8 cellular contexts compared by ENCODE assay signal in the genomic region with DNA sequence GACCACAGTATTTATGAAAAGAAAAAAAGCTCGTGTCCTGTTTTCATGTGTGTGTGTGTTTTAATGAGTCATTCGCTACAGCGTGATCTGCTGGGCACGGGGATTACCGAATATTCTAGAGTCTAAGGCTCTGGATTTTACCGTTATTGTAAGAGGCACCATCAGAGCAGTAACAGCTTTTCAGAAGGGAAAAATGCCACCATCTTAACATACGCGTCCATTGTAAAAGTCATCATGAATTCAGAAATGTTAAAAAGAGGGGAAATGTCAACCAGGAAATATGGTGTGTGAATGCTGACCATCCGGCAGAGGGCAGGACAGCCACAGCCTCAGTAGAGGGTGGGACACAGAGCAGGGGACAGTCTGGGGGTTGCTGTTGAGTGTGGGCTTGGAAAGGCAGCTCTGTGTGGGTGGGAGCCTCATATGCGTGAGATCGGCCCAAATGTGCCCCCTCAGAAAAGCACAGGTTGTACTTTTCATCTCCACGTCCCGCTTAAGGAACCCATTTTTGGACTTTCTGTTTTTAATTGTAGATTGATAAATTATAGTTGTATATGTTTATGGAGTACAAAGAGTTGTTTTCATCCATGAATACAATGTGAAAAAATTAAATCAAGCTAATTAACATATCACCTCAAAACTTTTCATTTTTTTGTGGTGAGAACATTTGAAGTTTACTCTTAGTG.
DNase-seq lines count a peak whose midpoint lies in the region; ATAC-seq and TF ChIP-seq lines count a peak whose summit lies in the region.

No MANE protein-coding gene starts in this region.

- H3K27me3 Mint-ChIP-seq in activated CD4-positive, alpha-beta memory T cell treated with anti-CD3 and anti-CD28 coated beads, Interleukin-2, amount 10 ng/mL, durations not matched to agents 7 days and 5 days, result peaks cover 7% of the 10 kb centered on the region
- peaks cover 9% of the 10 kb centered on the region for H3K27me3 Mint-ChIP-seq in CD4-positive, alpha-beta T cell

- H3K4me1 Mint-ChIP-seq in activated CD4-positive, alpha-beta memory T cell treated with anti-CD3 and anti-CD28 coated beads, Interleukin-2, amount 10 ng/mL, durations not matched to agents 7 days and 5 days, result no peaks in the 10 kb centered on the region
- no peaks in the 10 kb centered on the region for H3K4me1 Mint-ChIP-seq in CD4-positive, alpha-beta T cell (ENCODE audit: low read depth)

- in situ Hi-C loops in GM23248 (cut with MboI), result no loop called here

- no peaks in the 10 kb centered on the region for H3K9me3 Mint-ChIP-seq in activated CD4-positive, alpha-beta memory T cell treated with anti-CD3 and anti-CD28 coated beads, Interleukin-2, amount 10 ng/mL, durations not matched to agents 7 days and 5 days
- no peaks in the 10 kb centered on the region for H3K9me3 Mint-ChIP-seq in CD4-positive, alpha-beta T cell

- ATAC-seq in HG02610 (IDR thresholded peaks at IDR 0.05; ENCODE audit: unreplicated experiment), result no peak
- ATAC-seq in CD4-positive, alpha-beta T cell (ENCODE audit: poor library complexity), result no peak

- peak overlapping the region; percentile 99 for H2AFZ ChIP-seq in GM23248
- H2AFZ ChIP-seq in PC-9, result no peak overlapping the region

- H3K9me3 ChIP-seq in GM23248 (ENCODE audit: low read depth) (no peaks in the 10 kb centered on the region), PC-9 (ENCODE audit: insufficient read depth, low read depth) (0 out of 2 replicates have a peak, but pooled peaks cover 3% of the 10 kb centered on the region), skeletal muscle satellite cell (replicated peaks; ENCODE audit: low read length) (no peaks in the 10 kb centered on the region)
- H3K9me3 ChIP-seq in CD4-positive, alpha-beta T cell (ENCODE audit: control insufficient read depth, low read length), result no peaks in the 10 kb centered on the region

- H3K27me3 ChIP-seq in GM23248 (replicated peaks; ENCODE audit: insufficient read depth) (no peaks in the 10 kb centered on the region), PC-9 (ENCODE audit: insufficient read depth, low read depth) (no peaks in the 10 kb centered on the region), skeletal muscle satellite cell (ENCODE audit: control insufficient read depth, insufficient read depth, low read length) (no peaks in the 10 kb centered on the region)
- H3K27me3 ChIP-seq in CD4-positive, alpha-beta T cell (ENCODE audit: control insufficient read depth, insufficient read depth, low read length), result peaks cover 5% of the 10 kb centered on the region

- intact Hi-C loops in PC-9 (cut with micrococcal nuclease; ENCODE audit: unreplicated experiment), result loop anchor here (1.0 to 2.0 kb wide), 4 partner anchors 41 to 206 kb away; no protein-coding TSS in a partner anchor
- intact Hi-C loops in CD4-positive, alpha-beta T cell (cut with DNase I, micrococcal nuclease), result no loop called here

- H3K9me2 ChIP-seq in GM23248 (ENCODE audit: insufficient read depth) (no peaks in the 10 kb centered on the region), PC-9 (ENCODE audit: insufficient read depth) (no peaks in the 10 kb centered on the region; the same call in 1 of the 2 replicates)

- no peak overlapping the region for H3K27ac Mint-ChIP-seq in activated CD4-positive, alpha-beta memory T cell treated with anti-CD3 and anti-CD28 coated beads, Interleukin-2, amount 10 ng/mL, durations not matched to agents 7 days and 5 days
- no peak overlapping the region for H3K27ac Mint-ChIP-seq in CD4-positive, alpha-beta T cell

- no peak overlapping the region for H3K4me3 Mint-ChIP-seq in activated CD4-positive, alpha-beta memory T cell treated with anti-CD3 and anti-CD28 coated beads, Interleukin-2, amount 10 ng/mL, durations not matched to agents 7 days and 5 days
- no peak overlapping the region for H3K4me3 Mint-ChIP-seq in CD4-positive, alpha-beta T cell

- H3K4me1 ChIP-seq in GM23248 (ENCODE audit: insufficient read depth) (peaks cover 10% of the 10 kb centered on the region; the same call in 1 of the 2 replicates), PC-9 (replicated peaks; ENCODE audit: insufficient read depth) (0 out of 2 replicates have a peak, but pooled peaks cover 7% of the 10 kb centered on the region), skeletal muscle satellite cell (ENCODE audit: control insufficient read depth, insufficient read depth, low read length) (peaks cover 13% of the 10 kb centered on the region)

- H3K27ac ChIP-seq in GM23248 (peak overlapping the region; percentile 24; the same call in 1 of the 2 replicates), PC-9 (peak overlapping the region; percentile 27; the same call in 1 of the 2 replicates)
- H3K27ac ChIP-seq in CD4-positive, alpha-beta T cell (ENCODE audit: low read depth, low read length), result no peak overlapping the region

- H3K36me3 ChIP-seq in GM23248 (ENCODE audit: low read depth) (no peaks in the 10 kb centered on the region), PC-9 (ENCODE audit: low read depth) (no peaks in the 10 kb centered on the region), skeletal muscle satellite cell (ENCODE audit: insufficient read depth, low read length) (no peaks in the 10 kb centered on the region)

- CTCF ChIA-PET in PC-9 (lab: Charles Lee), result interaction anchor here (0.8 to 1.2 kb wide), 5 partner anchors 40 to 206 kb away, joined by 3 to 12 read pairs (median 3); no protein-coding TSS in a partner anchor
- CTCF ChIA-PET in activated CD4-positive, alpha-beta memory T cell treated with anti-CD3 and anti-CD28 coated beads, Interleukin-2, amount 10 ng/mL, durations not matched to agents 7 days and 5 days (lab: Charles Lee), result interaction anchor here (0.5 kb wide), 1 partner anchor 1987 kb away, joined by 3 read pairs; no protein-coding TSS in a partner anchor
- CTCF ChIA-PET in CD4-positive, alpha-beta T cell (lab: Charles Lee), result no interaction called here

- 20 to 26% methylated on average over 13 of the region's 13 CpGs for WGBS in GM23248 (ENCODE audit: low coverage in 1 of 2, low lambda C conversion rate in 2 of 2, missing lambda C conversion rate in 2 of 2), 2 experiments

- H3K9ac ChIP-seq in GM23248, result peak overlapping the region; percentile 77
- H3K9ac ChIP-seq in skeletal muscle satellite cell (ENCODE audit: low read depth, low read length), result peak overlapping the region; percentile 62

- H3K4me3 ChIP-seq in GM23248 (peak overlapping the region; percentile 77), PC-9 (no peak overlapping the region), fibroblast of pulmonary artery (replicated peaks; ENCODE audit: low read depth, low read length) (no peak overlapping the region), skeletal muscle satellite cell (ENCODE audit: low read length) (peak overlapping the region; percentile 61)

- peak overlapping the region; percentile 100 for H3K4me2 ChIP-seq in GM23248 (ENCODE audit: unreplicated experiment)
- H3K4me2 ChIP-seq in PC-9, result no peak overlapping the region
- peak overlapping the region; percentile 79 for H3K4me2 ChIP-seq in skeletal muscle satellite cell (ENCODE audit: low read length)

- H3F3A ChIP-seq in GM23248 (ENCODE audit: insufficient read depth), result no peaks in the 10 kb centered on the region
- no peaks in the 10 kb centered on the region for H3F3A ChIP-seq in PC-9 (ENCODE audit: insufficient read depth, low read depth)

- POLR2A ChIA-PET in PC-9 (lab: Charles Lee; ENCODE audit: unreplicated experiment), result interaction anchor here (0.5 to 0.9 kb wide), 2 partner anchors 42 to 61 kb away, joined by 5 read pairs; no protein-coding TSS in a partner anchor
- POLR2A ChIA-PET in activated CD4-positive, alpha-beta memory T cell treated with anti-CD3 and anti-CD28 coated beads, Interleukin-2, amount 10 ng/mL, durations not matched to agents 7 days and 5 days (lab: Charles Lee), result no interaction called here
- POLR2A ChIA-PET in CD4-positive, alpha-beta T cell (lab: Charles Lee), result no interaction called here

- no peaks in the 10 kb centered on the region for H3K36me3 Mint-ChIP-seq in activated CD4-positive, alpha-beta memory T cell treated with anti-CD3 and anti-CD28 coated beads, Interleukin-2, amount 10 ng/mL, durations not matched to agents 7 days and 5 days (ENCODE audit: low read depth)
- H3K36me3 Mint-ChIP-seq in CD4-positive, alpha-beta T cell (ENCODE audit: low read depth), result no peaks in the 10 kb centered on the region

- peak; percentile 68 for TF ChIP-seq CTCF in PC-9 (conservative IDR thresholded peaks at IDR 0.05)
- peak; percentile 73 for TF ChIP-seq CTCF in fibroblast of pulmonary artery (IDR thresholded peaks at IDR 0.05; ENCODE audit: low read length, missing control alignments)
- no peak for TF ChIP-seq CTCF in CD4-positive, alpha-beta T cell (IDR thresholded peaks at IDR 0.05)

- H4K20me1 ChIP-seq in GM23248 (ENCODE audit: insufficient read depth) (no peaks in the 10 kb centered on the region), PC-9 (ENCODE audit: insufficient read depth) (no peaks in the 10 kb centered on the region)

- H3K79me2 ChIP-seq in GM23248 (ENCODE audit: insufficient read depth) (no peaks in the 10 kb centered on the region), PC-9 (ENCODE audit: low read depth) (no peaks in the 10 kb centered on the region)

- DNase-seq in GM23248 (peak; percentile 68), PC-9 (peak in 1 of 2 experiments; percentile 56), fibroblast of pulmonary artery (ENCODE audit: low read depth) (peak; percentile 58), T-helper 2 cell (no peak)
- DNase-seq in activated CD4-positive, alpha-beta memory T cell treated with anti-CD3 and anti-CD28 coated beads, Interleukin-2, amount 10 ng/mL, durations not matched to agents 7 days and 5 days, result no peak
- no peak for DNase-seq in CD4-positive, alpha-beta T cell

- BruUV-seq in PC-9 (replicated peaks; lab: Mats Ljungman, UMichigan), result no TSS peak

Comparison
In these comparisons a context has a peak if more than half of its experiments do, and no peak if none do; other contexts are left out.
1. DNase-seq: peak in GM23248 (single experiment) and fibroblast of pulmonary artery (single experiment); none in activated CD4-positive, alpha-beta memory T cell treated with anti-CD3 and anti-CD28 coated beads, Interleukin-2, amount 10 ng/mL, durations not matched to agents 7 days and 5 days (single experiment), CD4-positive, alpha-beta T cell (0 of 10) and T-helper 2 cell (0 of 5).
2. H3K4me3 ChIP-seq: peak in GM23248 (single experiment) and skeletal muscle satellite cell (single experiment); none in PC-9 (single experiment) and fibroblast of pulmonary artery (single experiment).